Comparison of ENCODE assay signal across 26 cellular contexts in the genomic region with DNA sequence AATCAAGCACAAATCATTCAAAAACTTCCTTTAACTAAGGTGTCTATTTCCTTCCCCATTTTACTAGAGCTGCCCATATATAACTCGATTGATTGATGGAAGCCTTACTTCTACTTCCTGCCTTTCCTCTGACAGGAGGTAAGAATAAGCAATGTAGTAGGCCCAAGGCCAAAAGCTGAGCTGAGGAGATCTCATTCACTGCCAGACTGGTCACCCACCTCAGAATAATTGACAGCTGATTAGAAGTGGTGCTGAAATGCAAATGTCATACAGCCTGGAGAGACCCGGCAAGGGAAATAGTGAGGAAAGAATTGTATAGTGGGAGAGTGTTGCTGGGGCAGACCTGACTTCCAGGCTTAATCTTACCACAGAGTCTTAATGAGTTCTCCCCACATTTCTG.
"Had no signal": no experiment of that assay in that cellular context is flagged by ENCODE, and none has a peak within 500 bp of the region (broad histone marks: within the 10 kb centered on the region; RNA-seq: fewer than 3 reads in every experiment).

No MANE protein-coding gene starts in this region.

- H3K27me3 ChIP-seq: dorsolateral prefrontal cortex, foreskin keratinocyte, gastroesophageal sphincter, heart left ventricle, hepatocyte, sigmoid colon, testis, tibial artery, upper lobe of left lung, uterus had no signal

- H3K9me3 ChIP-seq: gastroesophageal sphincter, heart left ventricle, psoas muscle, sigmoid colon, testis, tibial artery, upper lobe of left lung, uterus had no signal

- H3K36me3 ChIP-seq: heart left ventricle, sigmoid colon, tibial artery, upper lobe of left lung, uterus had no signal

- DNase-seq: cortex of kidney; dorsolateral prefrontal cortex; effector CD4-positive, alpha-beta T cell; foreskin keratinocyte; heart left ventricle; kidney; mesenchymal stem cell; midbrain; naive thymus-derived CD8-positive, alpha-beta T cell; nephron progenitor cell; nucleus accumbens; posterior cingulate gyrus; psoas muscle; right cardiac atrium; sigmoid colon; stimulated activated CD4-positive, alpha-beta T cell treated with anti-CD3 and anti-CD28 coated beads, Interleukin-2, amount 100 ng/mL, for 24 hours; stimulated activated CD4-positive, alpha-beta T cell treated with anti-CD3 and anti-CD28 coated beads, Interleukin-4, amount 100 ng/mL, for 24 hours; stimulated activated naive CD8-positive, alpha-beta T cell treated with anti-CD3 and anti-CD28 coated beads, Interleukin-15, Interleukin-2, amounts not matched to agents 100 U/mL and 50 U/mL, for 24 hours; substantia nigra; testis; tibial artery; upper lobe of left lung; uterus had no signal

- H3K4me3 ChIP-seq: dorsolateral prefrontal cortex, gastroesophageal sphincter, heart left ventricle, hepatocyte, psoas muscle, sigmoid colon, testis, tibial artery, upper lobe of left lung, uterus had no signal

- H3K4me1 ChIP-seq: foreskin keratinocyte, psoas muscle, testis, upper lobe of left lung had no signal

- H3K27ac ChIP-seq: dorsolateral prefrontal cortex, epithelial cell of prostate, foreskin keratinocyte, gastroesophageal sphincter, heart left ventricle, hepatocyte, psoas muscle, sigmoid colon, testis, tibial artery, upper lobe of left lung, uterus had no signal
